4 cellular contexts compared by ENCODE assay signal in the genomic region with DNA sequence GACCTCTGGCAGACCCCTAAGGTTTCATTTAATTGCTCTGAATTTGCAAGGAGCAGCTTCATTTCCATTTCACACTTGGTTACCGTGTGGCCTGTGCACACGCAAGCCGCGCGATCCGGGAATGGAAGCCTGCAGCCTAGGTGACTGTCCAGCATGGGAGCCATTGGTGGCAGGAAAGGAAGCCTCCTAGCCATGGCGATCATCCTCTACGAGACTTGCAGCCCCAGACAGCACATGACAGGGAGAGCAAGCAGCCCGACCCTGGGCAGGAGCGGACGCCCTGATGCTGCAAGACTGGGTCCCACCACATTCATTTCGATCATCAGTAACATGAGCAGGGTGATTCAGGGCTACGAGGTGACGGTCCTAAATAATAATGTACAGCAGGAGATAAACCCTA. TPM values are rescaled to one million over a fixed set of nuclear protein-coding genes. Genes with fewer than 3 reads are reported as not detected.
"Had no signal": no experiment of that assay in that cellular context is flagged by ENCODE, and none has a peak within 500 bp of the region (broad histone marks: within the 10 kb centered on the region; RNA-seq: fewer than 3 reads in every experiment).

No MANE protein-coding gene starts in this region.

- H3K4me3 ChIP-seq: GM12878 had no signal

- DNase-seq: GDM1, GF-D8 had no signal

RNA-seq across cellular contexts. Expression of gene C10orf143, which starts 33.9 kb away (rescaled TPM):
- total RNA-seq: G401 had no signal
